In genomic region chr20:462199-462991, GRCh38 we compare ENCODE assay signal across 8 cellular contexts. TPM values are rescaled to one million over a fixed set of nuclear protein-coding genes. Genes with fewer than 3 reads are reported as not detected.
DNase-seq lines count a peak whose midpoint lies in the region; ATAC-seq and TF ChIP-seq lines count a peak whose summit lies in the region.

TBC1D20 (minus strand) TSS chr20:462533; CDS start chr20:462405, 128 bp downstream.

- H3K4me3 Mint-ChIP-seq in WTC11, result peak within 1 kb of the TSS; percentile 95

- peaks cover 12% of the 10 kb centered on the region for H3K9me3 Mint-ChIP-seq in WTC11

- CTCF ChIA-PET in WTC11 (lab: Charles Lee), result interaction anchor here (0.9 to 1.8 kb wide), 6 partner anchors 31 to 183 kb away, joined by 3 to 11 read pairs (median 4); partner anchors contain the start of genes NRSN2 and TRIB3

- TF ChIP-seq CTCF in AG10803 (conservative IDR thresholded peaks at IDR 0.05; ENCODE audit: low read length) (peak; percentile 45), WTC11 (IDR thresholded peaks at IDR 0.05) (no peak), cardiac fibroblast (IDR thresholded peaks at IDR 0.05; ENCODE audit: low read depth, low read length) (peak; percentile 27)

- POLR2A ChIA-PET in WTC11 (lab: Charles Lee), result interaction anchor here (0.6 to 1.0 kb wide), 5 partner anchors 14 to 360 kb away, joined by 4 to 6 read pairs (median 5); no protein-coding TSS in a partner anchor

- H3K27me3 Mint-ChIP-seq in WTC11 (ENCODE audit: low read depth), result peaks cover 43% of the 10 kb centered on the region

- H3K4me3 ChIP-seq in AG10803 (ENCODE audit: low read length) (peak within 1 kb of the TSS; percentile 85), cardiac fibroblast (replicated peaks in 1 of 2; ENCODE audit: low read depth in 2 of 2, low read length in 2 of 2) (peak within 1 kb of the TSS; percentile 78 to 80)

- H3K36me3 Mint-ChIP-seq in WTC11, result peaks cover 3% of the 10 kb centered on the region

- H3K4me1 Mint-ChIP-seq in WTC11, result peaks cover 19% of the 10 kb centered on the region

- H3K27ac Mint-ChIP-seq in WTC11, result no peak within 1 kb of the TSS; the same call in 1 of the 2 replicates

- DNase-seq in AG10803 (ENCODE audit: low read depth), result peak; percentile 81
- peak; percentile 61 for DNase-seq in NCI-H226
- peak; percentile 78 for DNase-seq in WTC11 (ENCODE audit: low spot score)
- peak; percentile 85 to 89 for DNase-seq in cardiac fibroblast (ENCODE audit: low read depth in 2 of 2)
- DNase-seq in inferior parietal cortex (ENCODE audit: extremely low spot score), result peak; percentile 86
- DNase-seq in stimulated activated CD4-positive, alpha-beta T cell treated with anti-CD3 and anti-CD28 coated beads, Interleukin-12 subunit alpha, Interleukin-12 subunit beta, amount 100 ng/mL, for 24 hours (ENCODE audit: low read depth in 2 of 2), result peak; percentile 70 to 72

- ATAC-seq in GM19025 (IDR thresholded peaks at IDR 0.05; ENCODE audit: low read depth, unreplicated experiment) (peak; percentile 93), HG03280 (IDR thresholded peaks at IDR 0.05; ENCODE audit: unreplicated experiment) (peak; percentile 91), WTC11 (peak; percentile 96)

TF ChIP-seq in WTC11, 78 proteins besides CTCF, POLR2A, EP300 and RAD21 (continues in another document):
- TF ChIP-seq TCF7 (CRISPR knock-in tag; IDR thresholded peaks at IDR 0.05; ENCODE audit: low read depth), result no peak
- no peak for TF ChIP-seq EMX1 (CRISPR knock-in tag; IDR thresholded peaks at IDR 0.05)
- TF ChIP-seq ZNF232 (CRISPR knock-in tag; IDR thresholded peaks at IDR 0.05), result no peak
- no peak for TF ChIP-seq STAT6 (CRISPR knock-in tag; conservative IDR thresholded peaks at IDR 0.05; ENCODE audit: low read depth)
- TF ChIP-seq NR3C1 (CRISPR knock-in tag; conservative IDR thresholded peaks at IDR 0.05; ENCODE audit: low read depth), result no peak
- no peak for TF ChIP-seq ATF6 (CRISPR knock-in tag; IDR thresholded peaks at IDR 0.05)
- TF ChIP-seq NR2C2 (CRISPR knock-in tag; IDR thresholded peaks at IDR 0.05), result no peak
- TF ChIP-seq NFE2L1 (CRISPR knock-in tag; IDR thresholded peaks at IDR 0.05), result no peak
- TF ChIP-seq ELF4 (CRISPR knock-in tag; IDR thresholded peaks at IDR 0.05; ENCODE audit: low read depth), result no peak
- TF ChIP-seq ZNF425 (CRISPR knock-in tag; conservative IDR thresholded peaks at IDR 0.05), result no peak
- TF ChIP-seq ZNF263 (CRISPR knock-in tag; IDR thresholded peaks at IDR 0.05; ENCODE audit: low read depth), result no peak
- TF ChIP-seq ZNF121 (CRISPR knock-in tag; IDR thresholded peaks at IDR 0.05), result no peak
- TF ChIP-seq E2F1 (CRISPR knock-in tag; IDR thresholded peaks at IDR 0.05), result no peak
- no peak for TF ChIP-seq SOX15 (CRISPR knock-in tag; IDR thresholded peaks at IDR 0.05)
- TF ChIP-seq TEAD1 (CRISPR knock-in tag; IDR thresholded peaks at IDR 0.05), result peak; percentile 1; the same call in 1 of the 2 replicates
- TF ChIP-seq FOXP4 (CRISPR knock-in tag; IDR thresholded peaks at IDR 0.05), result 0 out of 2 replicates have a peak, but pooled peaks have one; percentile 45
- TF ChIP-seq ZNF423 (CRISPR knock-in tag; IDR thresholded peaks at IDR 0.05), result peak; percentile 4; the same call in 1 of the 2 replicates

RNA-seq across cellular contexts. Expression of gene TBC1D20, which starts in this region (rescaled TPM):
- total RNA-seq in WTC11 (2021), result 14.6 to 15.6 TPM (median 15.4 TPM) in 3 replicates

Comparison
In these comparisons a context has a peak if more than half of its experiments do, and no peak if none do; other contexts are left out.
1. Peak in every context shown above with its lines: DNase-seq, ATAC-seq and H3K4me3 ChIP-seq.